ENCODE assay signal across 16 cellular contexts in the genomic region with DNA sequence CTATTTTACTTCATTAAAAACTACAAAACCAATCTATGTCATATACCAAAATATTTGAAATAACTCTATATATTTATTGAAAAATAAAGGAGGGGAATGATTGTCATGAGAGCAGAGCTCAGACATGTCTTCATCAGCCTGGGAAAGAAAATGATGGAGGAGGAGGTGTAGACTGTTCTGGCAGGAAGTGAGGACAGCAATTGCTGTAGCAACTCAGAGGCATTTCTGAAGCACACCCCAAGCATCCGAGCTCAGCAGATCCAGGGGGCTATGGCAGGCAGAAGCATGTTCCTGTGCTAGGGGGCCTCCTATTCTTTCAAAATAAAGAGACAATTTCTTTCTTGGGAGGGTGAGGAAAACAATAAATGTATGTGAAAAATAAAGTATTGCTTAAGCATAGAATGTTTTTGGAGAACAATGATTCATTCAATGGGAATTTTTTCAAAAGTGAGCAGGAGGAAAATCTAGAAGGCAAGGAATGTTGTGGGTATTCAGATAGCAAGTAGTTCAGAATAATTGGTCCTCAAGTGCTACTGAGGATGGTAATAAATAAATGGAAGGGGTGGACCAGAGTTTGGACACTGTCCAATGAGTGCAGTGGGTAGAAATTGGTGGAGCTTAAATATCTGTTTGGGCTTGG.
DNase-seq lines count a peak whose midpoint lies in the region; TF ChIP-seq lines count a peak whose summit lies in the region.
"Had no signal": no experiment of that assay in that cellular context is flagged by ENCODE, and none has a peak within 500 bp of the region (broad histone marks: within the 10 kb centered on the region; RNA-seq: fewer than 3 reads in every experiment).

No MANE protein-coding gene starts in this region.

- H3K9ac ChIP-seq in adipocyte (ENCODE audit: low read length) (no peak overlapping the region), skeletal muscle satellite cell (ENCODE audit: low read depth, low read length) (peak overlapping the region; percentile 21)

- H3K27me3 ChIP-seq in adipocyte (replicated peaks; ENCODE audit: control insufficient read depth, insufficient read depth, low read length) (no peaks in the 10 kb centered on the region), skeletal muscle satellite cell (ENCODE audit: control insufficient read depth, insufficient read depth, low read length) (no peaks in the 10 kb centered on the region)
- H3K27me3 ChIP-seq: pancreas, tibial nerve had no signal

- no peak for TF ChIP-seq CTCF in fibroblast of the aortic adventitia (IDR thresholded peaks at IDR 0.05; ENCODE audit: insufficient read depth, low read length)

- DNase-seq in GM04503 (ENCODE audit: low read depth) (peak; percentile 66), adipocyte (ENCODE audit: low read depth) (peak; percentile 78), fibroblast of the aortic adventitia (ENCODE audit: low read depth) (peak; percentile 38), NCI-H2196 treated with DMSO at 0.1 percent for 48 hours (lab: John Stamatoyannopoulos, UW; ENCODE audit: unreplicated experiment) (no peak), SHP77 treated with DMSO at 0.1 percent for 48 hours (lab: John Stamatoyannopoulos, UW) (no peak)
- DNase-seq in stimulated activated CD4-positive, alpha-beta T cell treated with anti-CD3 and anti-CD28 coated beads, Interleukin-2, amount 100 ng/mL, for 48 hours = no peak
- DNase-seq: CD8-positive, alpha-beta T cell; dermis blood vessel endothelial cell; hypothalamus; left colon; NCI-H1417; NCI-H345; pancreas; SHP77 had no signal

- H3K4me3 ChIP-seq in adipocyte (ENCODE audit: low read length) (no peak overlapping the region), fibroblast of the aortic adventitia (ENCODE audit: low read depth, low read length) (no peak overlapping the region), skeletal muscle satellite cell (ENCODE audit: low read length) (no peak overlapping the region)
- H3K4me3 ChIP-seq: pancreas, tibial nerve had no signal

- H3K9me3 ChIP-seq in adipocyte (ENCODE audit: control insufficient read depth, low read length) (no peaks in the 10 kb centered on the region), skeletal muscle satellite cell (replicated peaks; ENCODE audit: low read length) (no peaks in the 10 kb centered on the region)
- H3K9me3 ChIP-seq: pancreas had no signal

- H3K4me1 ChIP-seq in adipocyte (ENCODE audit: control insufficient read depth, insufficient read depth, low read length) = peaks cover 9% of the 10 kb centered on the region
- peaks cover 16% of the 10 kb centered on the region for H3K4me1 ChIP-seq in skeletal muscle satellite cell (ENCODE audit: control insufficient read depth, insufficient read depth, low read length)
- H3K4me1 ChIP-seq: pancreas, tibial nerve had no signal

- H3K36me3 ChIP-seq in adipocyte (ENCODE audit: control insufficient read depth, insufficient read depth, low read length, severe bottlenecking) (no peaks in the 10 kb centered on the region), skeletal muscle satellite cell (ENCODE audit: insufficient read depth, low read length) (no peaks in the 10 kb centered on the region)
- H3K36me3 ChIP-seq: pancreas, tibial nerve had no signal

- peak overlapping the region; percentile 39 for H3K4me2 ChIP-seq in skeletal muscle satellite cell (ENCODE audit: low read length)

Comparison
In these comparisons a context has a peak if more than half of its experiments do, and no peak if none do; other contexts are left out.
1. DNase-seq: peak in GM04503 (single experiment), adipocyte (single experiment) and fibroblast of the aortic adventitia (single experiment); none in stimulated activated CD4-positive, alpha-beta T cell treated with anti-CD3 and anti-CD28 coated beads, Interleukin-2, amount 100 ng/mL, for 48 hours (0 of 2), NCI-H2196 treated with DMSO at 0.1 percent for 48 hours (single experiment) and SHP77 treated with DMSO at 0.1 percent for 48 hours (single experiment).